22 cellular contexts compared by ENCODE assay signal in the genomic region with DNA sequence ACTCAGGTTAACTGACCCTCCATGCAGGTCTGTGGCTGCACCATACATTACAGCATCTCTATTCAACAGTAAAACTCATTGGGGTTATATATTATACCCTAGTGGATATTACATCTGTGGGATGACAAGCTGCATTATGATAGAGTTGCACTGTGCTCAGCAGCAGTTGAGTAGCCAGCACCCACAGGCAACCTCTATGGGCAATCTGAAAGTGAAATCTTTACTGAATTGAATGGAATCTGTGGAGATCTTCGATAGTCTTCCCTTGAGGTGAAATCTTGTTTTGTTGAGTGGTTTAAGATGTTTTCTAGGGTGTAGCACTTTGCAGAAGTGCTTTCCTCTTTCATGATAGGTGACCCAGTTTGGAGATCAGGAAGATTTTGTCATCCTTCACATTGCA.
DNase-seq lines count a peak whose midpoint lies in the region; ATAC-seq and TF ChIP-seq lines count a peak whose summit lies in the region.
"Had no signal": no experiment of that assay in that cellular context is flagged by ENCODE, and none has a peak within 500 bp of the region (broad histone marks: within the 10 kb centered on the region; RNA-seq: fewer than 3 reads in every experiment).

No MANE protein-coding gene starts in this region.

- H3K27me3 Mint-ChIP-seq in activated CD8-positive, alpha-beta T cell treated with anti-CD3 and anti-CD28 coated beads, Interleukin-2, amount 10 ng/mL, durations not matched to agents 7 days and 5 days (ENCODE audit: low read depth), result no peaks in the 10 kb centered on the region
- no peaks in the 10 kb centered on the region for H3K27me3 Mint-ChIP-seq in activated CD8-positive, alpha-beta T cell treated with anti-CD3 and anti-CD28 coated beads for 36 hours
- H3K27me3 Mint-ChIP-seq in T-helper 1 cell treated with Interleukin-12 subunit alpha and Interleukin-12 subunit beta and Interleukin-4 antibody, amounts not matched to agents 30 μg/mL and 1 μg/mL, for 36 hours (ENCODE audit: low read depth), result no peaks in the 10 kb centered on the region
- no peaks in the 10 kb centered on the region for H3K27me3 Mint-ChIP-seq in mesothelial cell of epicardium (ENCODE audit: low read depth)

- H3K36me3 Mint-ChIP-seq in activated CD8-positive, alpha-beta T cell treated with anti-CD3 and anti-CD28 coated beads, Interleukin-2, amount 10 ng/mL, durations not matched to agents 7 days and 5 days (ENCODE audit: low read depth), result peaks cover 6% of the 10 kb centered on the region
- H3K36me3 Mint-ChIP-seq in activated CD8-positive, alpha-beta T cell treated with anti-CD3 and anti-CD28 coated beads for 36 hours (ENCODE audit: low read depth), result peaks cover 4% of the 10 kb centered on the region
- H3K36me3 Mint-ChIP-seq in T-helper 1 cell treated with Interleukin-12 subunit alpha and Interleukin-12 subunit beta and Interleukin-4 antibody, amounts not matched to agents 30 μg/mL and 1 μg/mL, for 36 hours (ENCODE audit: low read depth), result peaks cover 4% of the 10 kb centered on the region
- peaks cover 11% of the 10 kb centered on the region for H3K36me3 Mint-ChIP-seq in mesothelial cell of epicardium

- H3K36me3 ChIP-seq in tibial artery (no peaks in the 10 kb centered on the region), MM.1S (replicated peaks; ENCODE audit: insufficient read depth, low read length) (no peaks in the 10 kb centered on the region)
- H3K36me3 ChIP-seq: ovary, SJSA1, upper lobe of left lung had no signal

- POLR2A ChIA-PET in activated CD8-positive, alpha-beta T cell treated with anti-CD3 and anti-CD28 coated beads, Interleukin-2, amount 10 ng/mL, durations not matched to agents 7 days and 5 days (lab: Charles Lee), result no interaction called here
- POLR2A ChIA-PET in activated CD8-positive, alpha-beta T cell treated with anti-CD3 and anti-CD28 coated beads for 36 hours (lab: Charles Lee), result no interaction called here

- ATAC-seq in activated CD8-positive, alpha-beta T cell treated with anti-CD3 and anti-CD28 coated beads, Interleukin-2, amount 10 ng/mL, durations not matched to agents 7 days and 5 days, result no peak
- no peak for ATAC-seq in activated CD8-positive, alpha-beta T cell treated with anti-CD3 and anti-CD28 coated beads for 36 hours
- ATAC-seq in GM21528 (IDR thresholded peaks at IDR 0.05; ENCODE audit: low FRiP score, unreplicated experiment), result no peak
- ATAC-seq: left cardiac atrium, mucosa of descending colon had no signal

- peak overlapping the region; percentile 22 for H3K27ac Mint-ChIP-seq in activated CD8-positive, alpha-beta T cell treated with anti-CD3 and anti-CD28 coated beads, Interleukin-2, amount 10 ng/mL, durations not matched to agents 7 days and 5 days
- H3K27ac Mint-ChIP-seq in activated CD8-positive, alpha-beta T cell treated with anti-CD3 and anti-CD28 coated beads for 36 hours, result no peak overlapping the region
- H3K27ac Mint-ChIP-seq in T-helper 1 cell treated with Interleukin-12 subunit alpha and Interleukin-12 subunit beta and Interleukin-4 antibody, amounts not matched to agents 30 μg/mL and 1 μg/mL, for 36 hours, result peak overlapping the region; percentile 53
- peak overlapping the region; percentile 12 for H3K27ac Mint-ChIP-seq in mesothelial cell of epicardium
- H3K27ac Mint-ChIP-seq: endodermal cell had no signal

- H3K27me3 ChIP-seq in tibial artery, result no peaks in the 10 kb centered on the region
- H3K27me3 ChIP-seq in MM.1S (replicated peaks; ENCODE audit: insufficient read depth, low read length), result no peaks in the 10 kb centered on the region
- H3K27me3 ChIP-seq: ovary, SJSA1, upper lobe of left lung had no signal

- CTCF ChIA-PET in activated CD8-positive, alpha-beta T cell treated with anti-CD3 and anti-CD28 coated beads, Interleukin-2, amount 10 ng/mL, durations not matched to agents 7 days and 5 days (lab: Charles Lee), result interaction anchor here (0.7 kb wide), 1 partner anchor 717 kb away, joined by 3 read pairs; no protein-coding TSS in a partner anchor
- CTCF ChIA-PET in activated CD8-positive, alpha-beta T cell treated with anti-CD3 and anti-CD28 coated beads for 36 hours (lab: Charles Lee), result no interaction called here

- no peak overlapping the region for H2AFZ ChIP-seq in MM.1S (ENCODE audit: low read length)
- H2AFZ ChIP-seq: PC-9 had no signal

- TF ChIP-seq CTCF in activated CD8-positive, alpha-beta T cell treated with anti-CD3 and anti-CD28 coated beads for 36 hours (IDR thresholded peaks at IDR 0.05), result no peak
- TF ChIP-seq CTCF in mesothelial cell of epicardium (IDR thresholded peaks at IDR 0.05; ENCODE audit: unreplicated experiment) (no peak), tibial artery (IDR thresholded peaks at IDR 0.05) (no peak), MM.1S (IDR thresholded peaks at IDR 0.05; ENCODE audit: low read length) (no peak)

- H3K9me3 Mint-ChIP-seq in activated CD8-positive, alpha-beta T cell treated with anti-CD3 and anti-CD28 coated beads, Interleukin-2, amount 10 ng/mL, durations not matched to agents 7 days and 5 days (ENCODE audit: insufficient read depth), result no peaks in the 10 kb centered on the region
- no peaks in the 10 kb centered on the region for H3K9me3 Mint-ChIP-seq in activated CD8-positive, alpha-beta T cell treated with anti-CD3 and anti-CD28 coated beads for 36 hours
- no peaks in the 10 kb centered on the region for H3K9me3 Mint-ChIP-seq in T-helper 1 cell treated with Interleukin-12 subunit alpha and Interleukin-12 subunit beta and Interleukin-4 antibody, amounts not matched to agents 30 μg/mL and 1 μg/mL, for 36 hours
- H3K9me3 Mint-ChIP-seq in mesothelial cell of epicardium, result peaks cover 29% of the 10 kb centered on the region
- H3K9me3 Mint-ChIP-seq: endodermal cell had no signal

- H3K27ac ChIP-seq in tibial artery (peak overlapping the region; percentile 71 to 79), MM.1S (ENCODE audit: low read length) (no peak overlapping the region)
- H3K27ac ChIP-seq: PC-9, SJSA1, upper lobe of left lung had no signal

- no peak overlapping the region for H3K4me3 ChIP-seq in tibial artery
- no peak overlapping the region for H3K4me3 ChIP-seq in MM.1S (ENCODE audit: low read length)
- H3K4me3 ChIP-seq: mucosa of descending colon, ovary, PC-9, SJSA1, upper lobe of left lung had no signal

- H3K79me2 ChIP-seq in MM.1S (ENCODE audit: low read length), result no peaks in the 10 kb centered on the region

- no peak for DNase-seq in activated CD8-positive, alpha-beta T cell treated with anti-CD3 and anti-CD28 coated beads, Interleukin-2, amount 10 ng/mL, durations not matched to agents 7 days and 5 days
- no peak for DNase-seq in activated CD8-positive, alpha-beta T cell treated with anti-CD3 and anti-CD28 coated beads for 36 hours
- DNase-seq in mesothelial cell of epicardium (ENCODE audit: low spot score in 2 of 2, unreplicated experiment in 2 of 2) (no peak), tibial artery (no peak), MM.1S (no peak), NCI-H1105 treated with DMSO at 0.1 percent for 48 hours (lab: John Stamatoyannopoulos, UW) (no peak)
- DNase-seq: activated CD4-positive, CD25-positive, alpha-beta regulatory T cell treated with anti-CD3 and anti-CD28 coated beads, Interleukin-2, amount 50 U/mL, for 72 hours; activated T-cell treated with anti-CD3 and anti-CD28 coated beads for 4 hours; C1 segment of cervical spinal cord; endodermal cell; left cardiac atrium; mucosa of descending colon; NCI-H1436; NCI-H2171 treated with DMSO at 0.1 percent for 48 hours; ovary; PC-9; stimulated activated CD4-positive, alpha-beta T cell treated with anti-CD3 and anti-CD28 coated beads, Interleukin-4, amount 100 ng/mL, for 1 hour; T1000; upper lobe of left lung had no signal

- H3K4me2 ChIP-seq in MM.1S (ENCODE audit: low read depth, low read length), result no peak overlapping the region
- H3K4me2 ChIP-seq: PC-9 had no signal

- H4K20me1 ChIP-seq in MM.1S (ENCODE audit: insufficient read depth, low read length), result no peaks in the 10 kb centered on the region

- intact Hi-C loops in activated CD8-positive, alpha-beta T cell treated with anti-CD3 and anti-CD28 coated beads for 36 hours (cut with micrococcal nuclease), result no loop called here
- intact Hi-C loops in tibial artery (cut with DNase I; ENCODE audit: low total_unique reads), result no loop called here

- H3K9ac ChIP-seq in MM.1S (ENCODE audit: low read length), result no peak overlapping the region

- peaks cover 0 to 66% (median 52%) of the 10 kb centered on the region in 4 donors for H3K4me1 ChIP-seq in tibial artery
- peaks cover 4% of the 10 kb centered on the region for H3K4me1 ChIP-seq in MM.1S (ENCODE audit: low read length)

- H3K9me2 ChIP-seq in MM.1S (replicated peaks; ENCODE audit: insufficient read depth, low read length), result no peaks in the 10 kb centered on the region

- H3K9me3 ChIP-seq in tibial artery, result no peaks in the 10 kb centered on the region
- H3K9me3 ChIP-seq in MM.1S (replicated peaks; ENCODE audit: insufficient read depth, low read length), result no peaks in the 10 kb centered on the region
- H3K9me3 ChIP-seq: mucosa of descending colon, ovary, SJSA1, upper lobe of left lung had no signal

- H3F3A ChIP-seq in MM.1S (ENCODE audit: insufficient read depth, low read length), result peaks cover 11% of the 10 kb centered on the region; the same call in 1 of the 2 replicates

- peak overlapping the region; percentile 11 for H3K4me3 Mint-ChIP-seq in activated CD8-positive, alpha-beta T cell treated with anti-CD3 and anti-CD28 coated beads, Interleukin-2, amount 10 ng/mL, durations not matched to agents 7 days and 5 days
- H3K4me3 Mint-ChIP-seq in activated CD8-positive, alpha-beta T cell treated with anti-CD3 and anti-CD28 coated beads for 36 hours, result no peak overlapping the region
- H3K4me3 Mint-ChIP-seq in T-helper 1 cell treated with Interleukin-12 subunit alpha and Interleukin-12 subunit beta and Interleukin-4 antibody, amounts not matched to agents 30 μg/mL and 1 μg/mL, for 36 hours, result peak overlapping the region; percentile 41
- H3K4me3 Mint-ChIP-seq in mesothelial cell of epicardium, result no peak overlapping the region
- H3K4me3 Mint-ChIP-seq: endodermal cell had no signal

- peaks cover 40% of the 10 kb centered on the region for H3K4me1 Mint-ChIP-seq in activated CD8-positive, alpha-beta T cell treated with anti-CD3 and anti-CD28 coated beads, Interleukin-2, amount 10 ng/mL, durations not matched to agents 7 days and 5 days (ENCODE audit: low read depth)
- peaks cover 57% of the 10 kb centered on the region for H3K4me1 Mint-ChIP-seq in activated CD8-positive, alpha-beta T cell treated with anti-CD3 and anti-CD28 coated beads for 36 hours (ENCODE audit: low read depth)
- peaks cover 34% of the 10 kb centered on the region for H3K4me1 Mint-ChIP-seq in T-helper 1 cell treated with Interleukin-12 subunit alpha and Interleukin-12 subunit beta and Interleukin-4 antibody, amounts not matched to agents 30 μg/mL and 1 μg/mL, for 36 hours (ENCODE audit: low read depth)
- H3K4me1 Mint-ChIP-seq in mesothelial cell of epicardium, result peaks cover 31% of the 10 kb centered on the region

Comparison
In these comparisons a context has a peak if more than half of its experiments do, and no peak if none do; other contexts are left out.
1. H3K4me3 Mint-ChIP-seq: peak in activated CD8-positive, alpha-beta T cell treated with anti-CD3 and anti-CD28 coated beads, Interleukin-2, amount 10 ng/mL, durations not matched to agents 7 days and 5 days (single experiment) and T-helper 1 cell treated with Interleukin-12 subunit alpha and Interleukin-12 subunit beta and Interleukin-4 antibody, amounts not matched to agents 30 μg/mL and 1 μg/mL, for 36 hours (single experiment); none in activated CD8-positive, alpha-beta T cell treated with anti-CD3 and anti-CD28 coated beads for 36 hours (single experiment) and mesothelial cell of epicardium (single experiment).